Comparison of ENCODE assay signal across 2 cellular contexts in the genomic region with DNA sequence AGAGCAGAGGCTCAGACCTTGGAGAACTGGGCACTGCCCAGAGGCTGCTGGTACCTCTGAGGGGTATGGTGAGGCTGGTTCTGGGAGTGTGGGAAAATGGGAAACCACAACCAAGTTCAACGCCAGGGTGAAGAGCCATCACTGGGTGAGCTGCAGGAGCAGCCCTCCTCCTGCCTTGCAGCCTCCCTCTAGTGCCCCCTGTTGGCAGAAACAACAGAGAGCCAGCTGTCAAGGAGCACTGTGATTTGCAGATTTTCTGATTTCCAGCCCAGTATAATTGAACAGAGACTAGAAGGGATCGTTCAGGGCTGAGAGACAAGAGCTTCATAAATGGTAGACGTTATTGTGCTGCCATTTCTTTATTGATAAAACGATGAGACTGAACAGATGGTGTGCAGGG.
TF ChIP-seq lines count a peak whose summit lies in the region.

No MANE protein-coding gene starts in this region.

TF ChIP-seq in GM12878, 131 proteins besides CTCF, POLR2A, EP300 and RAD21 (continues in another document):
- TF ChIP-seq JUND (IDR thresholded peaks at IDR 0.05; ENCODE audit: low read depth, low read length), result no peak
- TF ChIP-seq, protein P1, sequence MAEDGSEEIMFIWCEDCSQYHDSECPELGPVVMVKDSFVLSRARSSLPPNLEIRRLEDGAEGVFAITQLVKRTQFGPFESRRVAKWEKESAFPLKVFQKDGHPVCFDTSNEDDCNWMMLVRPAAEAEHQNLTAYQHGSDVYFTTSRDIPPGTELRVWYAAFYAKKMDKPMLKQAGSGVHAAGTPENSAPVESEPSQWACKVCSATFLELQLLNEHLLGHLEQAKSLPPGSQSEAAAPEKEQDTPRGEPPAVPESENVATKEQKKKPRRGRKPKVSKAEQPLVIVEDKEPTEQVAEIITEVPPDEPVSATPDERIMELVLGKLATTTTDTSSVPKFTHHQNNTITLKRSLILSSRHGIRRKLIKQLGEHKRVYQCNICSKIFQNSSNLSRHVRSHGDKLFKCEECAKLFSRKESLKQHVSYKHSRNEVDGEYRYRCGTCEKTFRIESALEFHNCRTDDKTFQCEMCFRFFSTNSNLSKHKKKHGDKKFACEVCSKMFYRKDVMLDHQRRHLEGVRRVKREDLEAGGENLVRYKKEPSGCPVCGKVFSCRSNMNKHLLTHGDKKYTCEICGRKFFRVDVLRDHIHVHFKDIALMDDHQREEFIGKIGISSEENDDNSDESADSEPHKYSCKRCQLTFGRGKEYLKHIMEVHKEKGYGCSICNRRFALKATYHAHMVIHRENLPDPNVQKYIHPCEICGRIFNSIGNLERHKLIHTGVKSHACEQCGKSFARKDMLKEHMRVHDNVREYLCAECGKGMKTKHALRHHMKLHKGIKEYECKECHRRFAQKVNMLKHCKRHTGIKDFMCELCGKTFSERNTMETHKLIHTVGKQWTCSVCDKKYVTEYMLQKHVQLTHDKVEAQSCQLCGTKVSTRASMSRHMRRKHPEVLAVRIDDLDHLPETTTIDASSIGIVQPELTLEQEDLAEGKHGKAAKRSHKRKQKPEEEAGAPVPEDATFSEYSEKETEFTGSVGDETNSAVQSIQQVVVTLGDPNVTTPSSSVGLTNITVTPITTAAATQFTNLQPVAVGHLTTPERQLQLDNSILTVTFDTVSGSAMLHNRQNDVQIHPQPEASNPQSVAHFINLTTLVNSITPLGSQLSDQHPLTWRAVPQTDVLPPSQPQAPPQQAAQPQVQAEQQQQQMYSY (CRISPR knock-in tag; IDR thresholded peaks at IDR 0.05), result no peak
- TF ChIP-seq, protein P2, sequence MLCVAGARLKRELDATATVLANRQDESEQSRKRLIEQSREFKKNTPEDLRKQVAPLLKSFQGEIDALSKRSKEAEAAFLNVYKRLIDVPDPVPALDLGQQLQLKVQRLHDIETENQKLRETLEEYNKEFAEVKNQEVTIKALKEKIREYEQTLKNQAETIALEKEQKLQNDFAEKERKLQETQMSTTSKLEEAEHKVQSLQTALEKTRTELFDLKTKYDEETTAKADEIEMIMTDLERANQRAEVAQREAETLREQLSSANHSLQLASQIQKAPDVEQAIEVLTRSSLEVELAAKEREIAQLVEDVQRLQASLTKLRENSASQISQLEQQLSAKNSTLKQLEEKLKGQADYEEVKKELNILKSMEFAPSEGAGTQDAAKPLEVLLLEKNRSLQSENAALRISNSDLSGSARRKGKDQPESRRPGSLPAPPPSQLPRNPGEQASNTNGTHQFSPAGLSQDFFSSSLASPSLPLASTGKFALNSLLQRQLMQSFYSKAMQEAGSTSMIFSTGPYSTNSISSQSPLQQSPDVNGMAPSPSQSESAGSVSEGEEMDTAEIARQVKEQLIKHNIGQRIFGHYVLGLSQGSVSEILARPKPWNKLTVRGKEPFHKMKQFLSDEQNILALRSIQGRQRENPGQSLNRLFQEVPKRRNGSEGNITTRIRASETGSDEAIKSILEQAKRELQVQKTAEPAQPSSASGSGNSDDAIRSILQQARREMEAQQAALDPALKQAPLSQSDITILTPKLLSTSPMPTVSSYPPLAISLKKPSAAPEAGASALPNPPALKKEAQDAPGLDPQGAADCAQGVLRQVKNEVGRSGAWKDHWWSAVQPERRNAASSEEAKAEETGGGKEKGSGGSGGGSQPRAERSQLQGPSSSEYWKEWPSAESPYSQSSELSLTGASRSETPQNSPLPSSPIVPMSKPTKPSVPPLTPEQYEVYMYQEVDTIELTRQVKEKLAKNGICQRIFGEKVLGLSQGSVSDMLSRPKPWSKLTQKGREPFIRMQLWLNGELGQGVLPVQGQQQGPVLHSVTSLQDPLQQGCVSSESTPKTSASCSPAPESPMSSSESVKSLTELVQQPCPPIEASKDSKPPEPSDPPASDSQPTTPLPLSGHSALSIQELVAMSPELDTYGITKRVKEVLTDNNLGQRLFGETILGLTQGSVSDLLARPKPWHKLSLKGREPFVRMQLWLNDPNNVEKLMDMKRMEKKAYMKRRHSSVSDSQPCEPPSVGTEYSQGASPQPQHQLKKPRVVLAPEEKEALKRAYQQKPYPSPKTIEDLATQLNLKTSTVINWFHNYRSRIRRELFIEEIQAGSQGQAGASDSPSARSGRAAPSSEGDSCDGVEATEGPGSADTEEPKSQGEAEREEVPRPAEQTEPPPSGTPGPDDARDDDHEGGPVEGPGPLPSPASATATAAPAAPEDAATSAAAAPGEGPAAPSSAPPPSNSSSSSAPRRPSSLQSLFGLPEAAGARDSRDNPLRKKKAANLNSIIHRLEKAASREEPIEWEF (IDR thresholded peaks at IDR 0.05; ENCODE audit: insufficient replicate concordance, low read depth, low read length), result no peak
- TF ChIP-seq SUPT20H (IDR thresholded peaks at IDR 0.05; ENCODE audit: borderline replicate concordance, control insufficient read depth, low read depth, low read length), result no peak
- no peak for TF ChIP-seq FOXK2 (IDR thresholded peaks at IDR 0.05)
- TF ChIP-seq PML (IDR thresholded peaks at IDR 0.05; ENCODE audit: low read length), result no peak
- TF ChIP-seq RB1 (IDR thresholded peaks at IDR 0.05; ENCODE audit: borderline replicate concordance), result no peak
- TF ChIP-seq, protein P3, sequence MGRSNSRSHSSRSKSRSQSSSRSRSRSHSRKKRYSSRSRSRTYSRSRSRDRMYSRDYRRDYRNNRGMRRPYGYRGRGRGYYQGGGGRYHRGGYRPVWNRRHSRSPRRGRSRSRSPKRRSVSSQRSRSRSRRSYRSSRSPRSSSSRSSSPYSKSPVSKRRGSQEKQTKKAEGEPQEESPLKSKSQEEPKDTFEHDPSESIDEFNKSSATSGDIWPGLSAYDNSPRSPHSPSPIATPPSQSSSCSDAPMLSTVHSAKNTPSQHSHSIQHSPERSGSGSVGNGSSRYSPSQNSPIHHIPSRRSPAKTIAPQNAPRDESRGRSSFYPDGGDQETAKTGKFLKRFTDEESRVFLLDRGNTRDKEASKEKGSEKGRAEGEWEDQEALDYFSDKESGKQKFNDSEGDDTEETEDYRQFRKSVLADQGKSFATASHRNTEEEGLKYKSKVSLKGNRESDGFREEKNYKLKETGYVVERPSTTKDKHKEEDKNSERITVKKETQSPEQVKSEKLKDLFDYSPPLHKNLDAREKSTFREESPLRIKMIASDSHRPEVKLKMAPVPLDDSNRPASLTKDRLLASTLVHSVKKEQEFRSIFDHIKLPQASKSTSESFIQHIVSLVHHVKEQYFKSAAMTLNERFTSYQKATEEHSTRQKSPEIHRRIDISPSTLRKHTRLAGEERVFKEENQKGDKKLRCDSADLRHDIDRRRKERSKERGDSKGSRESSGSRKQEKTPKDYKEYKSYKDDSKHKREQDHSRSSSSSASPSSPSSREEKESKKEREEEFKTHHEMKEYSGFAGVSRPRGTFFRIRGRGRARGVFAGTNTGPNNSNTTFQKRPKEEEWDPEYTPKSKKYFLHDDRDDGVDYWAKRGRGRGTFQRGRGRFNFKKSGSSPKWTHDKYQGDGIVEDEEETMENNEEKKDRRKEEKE (IDR thresholded peaks at IDR 0.05), result no peak
- no peak for TF ChIP-seq SREBF2 (IDR thresholded peaks at IDR 0.05; ENCODE audit: low read length)
- TF ChIP-seq TBL1XR1 (IDR thresholded peaks at IDR 0.05; ENCODE audit: low read depth, low read length), result no peak
- no peak for TF ChIP-seq ASH2L (IDR thresholded peaks at IDR 0.05; ENCODE audit: borderline replicate concordance, low read depth)
- no peak for TF ChIP-seq PAX5 (IDR thresholded peaks at IDR 0.05; ENCODE audit: borderline replicate concordance, low read depth, low read length)
- no peak for TF ChIP-seq EGR1 (IDR thresholded peaks at IDR 0.05; ENCODE audit: borderline replicate concordance in 1 of 2, low read depth in 2 of 2, low read length in 2 of 2)
- no peak for TF ChIP-seq GABPA (IDR thresholded peaks at IDR 0.05; ENCODE audit: low read depth)
- no peak for TF ChIP-seq SPI1 (IDR thresholded peaks at IDR 0.05; ENCODE audit: borderline replicate concordance, insufficient read depth, low read depth, low read length)

TF ChIP-seq in HepG2, 621 proteins besides CTCF, POLR2A, EP300 and RAD21:
- TF ChIP-seq SRF (IDR thresholded peaks at IDR 0.05; ENCODE audit: low read depth, low read length) (no peak), ISX (CRISPR knock-in tag; conservative IDR thresholded peaks at IDR 0.05) (no peak), ZNF660 (CRISPR knock-in tag; IDR thresholded peaks at IDR 0.05; ENCODE audit: borderline replicate concordance, low read depth) (no peak), KDM4B (CRISPR knock-in tag; IDR thresholded peaks at IDR 0.05) (no peak), MBD4 (IDR thresholded peaks at IDR 0.05; ENCODE audit: borderline replicate concordance, low read length) (no peak), ZNF746 (CRISPR knock-in tag; IDR thresholded peaks at IDR 0.05) (no peak), SP4 (CRISPR knock-in tag; IDR thresholded peaks at IDR 0.05) (no peak), MXI1 (IDR thresholded peaks at IDR 0.05; ENCODE audit: borderline replicate concordance, low read depth, low read length) (no peak), ZNF329 (CRISPR knock-in tag; IDR thresholded peaks at IDR 0.05; ENCODE audit: low read depth) (no peak), SSRP1 (CRISPR knock-in tag; IDR thresholded peaks at IDR 0.05) (no peak), ZNF614 (CRISPR knock-in tag; IDR thresholded peaks at IDR 0.05; ENCODE audit: borderline replicate concordance) (no peak), CEBPB (IDR thresholded peaks at IDR 0.05; ENCODE audit: borderline replicate concordance, low read depth, low read length) (no peak)
- TF ChIP-seq, protein P4, sequence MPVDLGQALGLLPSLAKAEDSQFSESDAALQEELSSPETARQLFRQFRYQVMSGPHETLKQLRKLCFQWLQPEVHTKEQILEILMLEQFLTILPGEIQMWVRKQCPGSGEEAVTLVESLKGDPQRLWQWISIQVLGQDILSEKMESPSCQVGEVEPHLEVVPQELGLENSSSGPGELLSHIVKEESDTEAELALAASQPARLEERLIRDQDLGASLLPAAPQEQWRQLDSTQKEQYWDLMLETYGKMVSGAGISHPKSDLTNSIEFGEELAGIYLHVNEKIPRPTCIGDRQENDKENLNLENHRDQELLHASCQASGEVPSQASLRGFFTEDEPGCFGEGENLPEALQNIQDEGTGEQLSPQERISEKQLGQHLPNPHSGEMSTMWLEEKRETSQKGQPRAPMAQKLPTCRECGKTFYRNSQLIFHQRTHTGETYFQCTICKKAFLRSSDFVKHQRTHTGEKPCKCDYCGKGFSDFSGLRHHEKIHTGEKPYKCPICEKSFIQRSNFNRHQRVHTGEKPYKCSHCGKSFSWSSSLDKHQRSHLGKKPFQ (CRISPR knock-in tag; IDR thresholded peaks at IDR 0.05; ENCODE audit: insufficient replicate concordance), result no peak
- TF ChIP-seq, protein P5, sequence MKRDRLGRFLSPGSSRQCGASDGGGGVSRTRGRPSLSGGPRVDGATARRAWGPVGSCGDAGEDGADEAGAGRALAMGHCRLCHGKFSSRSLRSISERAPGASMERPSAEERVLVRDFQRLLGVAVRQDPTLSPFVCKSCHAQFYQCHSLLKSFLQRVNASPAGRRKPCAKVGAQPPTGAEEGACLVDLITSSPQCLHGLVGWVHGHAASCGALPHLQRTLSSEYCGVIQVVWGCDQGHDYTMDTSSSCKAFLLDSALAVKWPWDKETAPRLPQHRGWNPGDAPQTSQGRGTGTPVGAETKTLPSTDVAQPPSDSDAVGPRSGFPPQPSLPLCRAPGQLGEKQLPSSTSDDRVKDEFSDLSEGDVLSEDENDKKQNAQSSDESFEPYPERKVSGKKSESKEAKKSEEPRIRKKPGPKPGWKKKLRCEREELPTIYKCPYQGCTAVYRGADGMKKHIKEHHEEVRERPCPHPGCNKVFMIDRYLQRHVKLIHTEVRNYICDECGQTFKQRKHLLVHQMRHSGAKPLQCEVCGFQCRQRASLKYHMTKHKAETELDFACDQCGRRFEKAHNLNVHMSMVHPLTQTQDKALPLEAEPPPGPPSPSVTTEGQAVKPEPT (CRISPR knock-in tag; IDR thresholded peaks at IDR 0.05; ENCODE audit: low read depth), result no peak
- TF ChIP-seq, protein P6, sequence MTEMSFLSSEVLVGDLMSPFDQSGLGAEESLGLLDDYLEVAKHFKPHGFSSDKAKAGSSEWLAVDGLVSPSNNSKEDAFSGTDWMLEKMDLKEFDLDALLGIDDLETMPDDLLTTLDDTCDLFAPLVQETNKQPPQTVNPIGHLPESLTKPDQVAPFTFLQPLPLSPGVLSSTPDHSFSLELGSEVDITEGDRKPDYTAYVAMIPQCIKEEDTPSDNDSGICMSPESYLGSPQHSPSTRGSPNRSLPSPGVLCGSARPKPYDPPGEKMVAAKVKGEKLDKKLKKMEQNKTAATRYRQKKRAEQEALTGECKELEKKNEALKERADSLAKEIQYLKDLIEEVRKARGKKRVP (CRISPR knock-in tag; IDR thresholded peaks at IDR 0.05), result no peak
- TF ChIP-seq, protein P7, sequence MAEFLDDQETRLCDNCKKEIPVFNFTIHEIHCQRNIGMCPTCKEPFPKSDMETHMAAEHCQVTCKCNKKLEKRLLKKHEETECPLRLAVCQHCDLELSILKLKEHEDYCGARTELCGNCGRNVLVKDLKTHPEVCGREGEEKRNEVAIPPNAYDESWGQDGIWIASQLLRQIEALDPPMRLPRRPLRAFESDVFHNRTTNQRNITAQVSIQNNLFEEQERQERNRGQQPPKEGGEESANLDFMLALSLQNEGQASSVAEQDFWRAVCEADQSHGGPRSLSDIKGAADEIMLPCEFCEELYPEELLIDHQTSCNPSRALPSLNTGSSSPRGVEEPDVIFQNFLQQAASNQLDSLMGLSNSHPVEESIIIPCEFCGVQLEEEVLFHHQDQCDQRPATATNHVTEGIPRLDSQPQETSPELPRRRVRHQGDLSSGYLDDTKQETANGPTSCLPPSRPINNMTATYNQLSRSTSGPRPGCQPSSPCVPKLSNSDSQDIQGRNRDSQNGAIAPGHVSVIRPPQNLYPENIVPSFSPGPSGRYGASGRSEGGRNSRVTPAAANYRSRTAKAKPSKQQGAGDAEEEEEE (CRISPR knock-in tag; IDR thresholded peaks at IDR 0.05; ENCODE audit: borderline replicate concordance), result no peak
TF ChIP-seq in HepG2: peak in this region for 0.
